ENCODE assay signal across 29 cellular contexts in the genomic region with DNA sequence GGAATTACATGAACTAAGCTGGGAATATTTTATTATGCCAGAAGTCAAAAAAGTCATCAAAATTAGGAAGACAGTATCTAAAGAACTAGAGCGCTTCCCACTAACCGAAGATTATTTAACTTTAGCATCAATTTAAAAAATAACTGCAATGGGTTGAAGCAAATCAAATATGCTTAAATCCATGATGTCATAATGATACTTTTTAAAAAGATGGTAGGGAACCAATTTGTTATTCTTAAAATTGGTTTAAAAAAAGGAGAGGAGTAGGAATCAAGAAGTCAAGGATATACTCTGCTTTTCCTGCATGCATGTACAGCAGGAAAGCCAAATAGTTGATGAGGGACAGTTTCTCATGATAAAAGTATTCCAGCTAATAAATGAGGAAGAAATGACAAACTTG.
"Had no signal": no experiment of that assay in that cellular context is flagged by ENCODE, and none has a peak within 500 bp of the region (broad histone marks: within the 10 kb centered on the region; RNA-seq: fewer than 3 reads in every experiment).

No MANE protein-coding gene starts in this region.

- H3K9me3 ChIP-seq: ovary, psoas muscle, spleen, stomach, thoracic aorta, thyroid gland, tibial nerve, upper lobe of left lung, vagina had no signal

- H3K27ac Mint-ChIP-seq: natural killer cell; nephron; neural progenitor cell; progenitor cell of endocrine pancreas; stimulated activated effector memory CD8-positive, alpha-beta T cell treated with anti-CD3 and anti-CD28 coated beads, Interleukin-12 subunit alpha, Interleukin-12 subunit beta, amount 100 ng/mL, for 72 hours; stimulated activated naive B cell treated with anti-CD40 and anti-IgM and Interleukin-4, amounts not matched to agents 10 μg/mL and 1 μg/mL and 100 μg/mL, for 72 hours; stimulated activated naive CD8-positive, alpha-beta T cell treated with anti-CD3 and anti-CD28 coated beads, Interleukin-15, Interleukin-2, amounts not matched to agents 100 ng/mL and 50 ng/mL, for 24 hours had no signal

- ATAC-seq: natural killer cell; psoas muscle; right cardiac atrium; sciatic nerve; stimulated activated effector memory CD8-positive, alpha-beta T cell treated with anti-CD3 and anti-CD28 coated beads, Interleukin-12 subunit alpha, Interleukin-12 subunit beta, amount 100 ng/mL, for 72 hours; stimulated activated naive B cell treated with anti-CD40 and anti-IgM and Interleukin-4, amounts not matched to agents 10 μg/mL and 1 μg/mL and 100 μg/mL, for 72 hours had no signal

- H2AFZ ChIP-seq: neural progenitor cell, parathyroid adenoma had no signal

- H3K4me2 ChIP-seq: neural progenitor cell, smooth muscle cell had no signal

- H3K4me1 ChIP-seq: neural progenitor cell, parathyroid adenoma, psoas muscle, spleen, stomach, thyroid gland, tibial nerve, upper lobe of left lung, vagina had no signal

- H3K4me3 Mint-ChIP-seq: natural killer cell; nephron; neural progenitor cell; stimulated activated effector memory CD8-positive, alpha-beta T cell treated with anti-CD3 and anti-CD28 coated beads, Interleukin-12 subunit alpha, Interleukin-12 subunit beta, amount 100 ng/mL, for 72 hours; stimulated activated naive B cell treated with anti-CD40 and anti-IgM and Interleukin-4, amounts not matched to agents 10 μg/mL and 1 μg/mL and 100 μg/mL, for 72 hours; stimulated activated naive CD8-positive, alpha-beta T cell treated with anti-CD3 and anti-CD28 coated beads, Interleukin-15, Interleukin-2, amounts not matched to agents 100 ng/mL and 50 ng/mL, for 24 hours had no signal

- H3K4me1 Mint-ChIP-seq: natural killer cell; nephron; neural progenitor cell; stimulated activated effector memory CD8-positive, alpha-beta T cell treated with anti-CD3 and anti-CD28 coated beads, Interleukin-12 subunit alpha, Interleukin-12 subunit beta, amount 100 ng/mL, for 72 hours had no signal

- H3K27ac ChIP-seq: neural progenitor cell, ovary, parathyroid adenoma, psoas muscle, skin epidermis, spleen, stomach, thoracic aorta, thyroid gland, tibial nerve, upper lobe of left lung, vagina had no signal

- H3K9ac ChIP-seq: neural progenitor cell, parathyroid adenoma had no signal

- H3K4me3 ChIP-seq: neural progenitor cell, ovary, psoas muscle, skin epidermis, smooth muscle cell, spleen, stomach, thoracic aorta, thyroid gland, tibial nerve, upper lobe of left lung, vagina had no signal

- DNase-seq: natural killer cell; occipital lobe; ovary; posterior cingulate gyrus; psoas muscle; right cardiac atrium; spleen; stimulated activated CD4-positive, alpha-beta T cell treated with anti-CD3 and anti-CD28 coated beads, Interleukin-12 subunit alpha, Interleukin-12 subunit beta, amount 100 ng/mL, for 4 hours; stimulated activated CD4-positive, alpha-beta T cell treated with anti-CD3 and anti-CD28 coated beads, Interleukin-1b, Interleukin-23, amount 100 ng/mL, for 48 hours; stimulated activated CD4-positive, alpha-beta T cell treated with anti-CD3 and anti-CD28 coated beads, Interleukin-4, amount 100 ng/mL, for 1 hour; stimulated activated naive B cell treated with anti-CD40 and anti-IgM and Interleukin-4, amounts not matched to agents 10 μg/mL and 1 μg/mL and 100 μg/mL, for 72 hours; stimulated activated naive CD4-positive, alpha-beta T cell treated with Interleukin-2 at 50 U/mL for 16 hours; stomach; thyroid gland; trophoblast cell; upper lobe of left lung had no signal

- FAIRE-seq: urothelium cell line had no signal

- H3K27me3 ChIP-seq: neural progenitor cell, ovary, spleen, stomach, thyroid gland, upper lobe of left lung, vagina had no signal

- H3K9me3 Mint-ChIP-seq: natural killer cell; nephron; neural progenitor cell; stimulated activated effector memory CD8-positive, alpha-beta T cell treated with anti-CD3 and anti-CD28 coated beads, Interleukin-12 subunit alpha, Interleukin-12 subunit beta, amount 100 ng/mL, for 72 hours; stimulated activated naive B cell treated with anti-CD40 and anti-IgM and Interleukin-4, amounts not matched to agents 10 μg/mL and 1 μg/mL and 100 μg/mL, for 72 hours; stimulated activated naive CD8-positive, alpha-beta T cell treated with anti-CD3 and anti-CD28 coated beads, Interleukin-15, Interleukin-2, amounts not matched to agents 100 ng/mL and 50 ng/mL, for 24 hours had no signal

- H3K36me3 Mint-ChIP-seq: natural killer cell; neural progenitor cell; stimulated activated effector memory CD8-positive, alpha-beta T cell treated with anti-CD3 and anti-CD28 coated beads, Interleukin-12 subunit alpha, Interleukin-12 subunit beta, amount 100 ng/mL, for 72 hours; stimulated activated naive B cell treated with anti-CD40 and anti-IgM and Interleukin-4, amounts not matched to agents 10 μg/mL and 1 μg/mL and 100 μg/mL, for 72 hours had no signal

- H3K36me3 ChIP-seq: neural progenitor cell, ovary, spleen, stomach, thoracic aorta, thyroid gland, tibial nerve, upper lobe of left lung, vagina had no signal

- H3K79me2 ChIP-seq: parathyroid adenoma had no signal
